ENCODE assay signal across 8 cellular contexts in genomic region chr19:19203012-19203856, GRCh38. TPM values are rescaled to one million over a fixed set of nuclear protein-coding genes. Genes with fewer than 3 reads are reported as not detected.
DNase-seq lines count a peak whose midpoint lies in the region; ATAC-seq, FAIRE-seq and TF ChIP-seq lines count a peak whose summit lies in the region.

A gene with protein sequence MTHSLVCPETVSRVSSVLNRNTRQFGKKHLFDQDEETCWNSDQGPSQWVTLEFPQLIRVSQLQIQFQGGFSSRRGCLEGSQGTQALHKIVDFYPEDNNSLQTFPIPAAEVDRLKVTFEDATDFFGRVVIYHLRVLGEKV (minus strand): TSS chr19:19203414. CDS start chr19:19203060, 354 bp downstream.

- no peaks in the 10 kb centered on the region for H3K9me3 Mint-ChIP-seq in dendritic cell treated with granulocyte-macrophage colony-stimulating factor and Interleukin-4, amounts not matched to agents 40 ng/mL and 50 ng/mL, for 4 days

- whole genome bisulfite sequencing in HepG2 (ENCODE audit: low lambda C conversion rate) = 19% methylated on average over 24 of the region's 60 CpGs

- peaks cover 3 to 11% of the 10 kb centered on the region in 2 experiments; a peak in 2 of 5 replicates for H3K27me3 ChIP-seq in HepG2 (ENCODE audit: control insufficient read depth in 1 of 2, insufficient read depth in 2 of 2, low read length in 2 of 2)

- intact Hi-C loops in dendritic cell treated with granulocyte-macrophage colony-stimulating factor and Interleukin-4, amounts not matched to agents 40 ng/mL and 50 ng/mL, for 4 days (cut with micrococcal nuclease) = loop anchor here (1.0 kb wide), 1 partner anchor 11 kb away; the partner anchor contains the start of genes BORCS8 and RFXANK
- intact Hi-C loops in HepG2 (cut with micrococcal nuclease; ENCODE audit: unreplicated experiment) = no loop called here

- H3K36me3 Mint-ChIP-seq in dendritic cell treated with granulocyte-macrophage colony-stimulating factor and Interleukin-4, amounts not matched to agents 40 ng/mL and 50 ng/mL, for 4 days (ENCODE audit: low read depth) = peaks cover 37% of the 10 kb centered on the region

- H3K79me2 ChIP-seq in HepG2 (ENCODE audit: insufficient read depth, low read length) = peaks cover 19% of the 10 kb centered on the region

- no peaks in the 10 kb centered on the region for H3K9me3 ChIP-seq in HepG2 (ENCODE audit: low read length)

- H3K4me3 ChIP-seq in HepG2 (replicated peaks in 1 of 3; ENCODE audit: insufficient read depth in 1 of 3, low read depth in 2 of 3, low read length in 3 of 3) = peak within 1 kb of the TSS; percentile 76 to 93 (median 90)

- peak within 1 kb of the TSS; percentile 83 for H3K9ac ChIP-seq in HepG2 (ENCODE audit: insufficient read depth, low read depth, low read length)

- H3K27me3 Mint-ChIP-seq in dendritic cell treated with granulocyte-macrophage colony-stimulating factor and Interleukin-4, amounts not matched to agents 40 ng/mL and 50 ng/mL, for 4 days = peaks cover 20% of the 10 kb centered on the region

- FAIRE-seq in HepG2 (lab: Jason Lieb, UNC) = peak; percentile 75

- peak within 1 kb of the TSS; percentile 83 for H3K4me3 Mint-ChIP-seq in dendritic cell treated with granulocyte-macrophage colony-stimulating factor and Interleukin-4, amounts not matched to agents 40 ng/mL and 50 ng/mL, for 4 days

- H3K36me3 ChIP-seq in HepG2 (replicated peaks in 1 of 2; ENCODE audit: control insufficient read depth in 1 of 2, insufficient read depth in 2 of 2, low read length in 2 of 2) = peaks cover 0 to 14% of the 10 kb centered on the region in 2 experiments; a peak in 2 of 5 replicates

- DNase-seq in AG08396 (ENCODE audit: low spot score) (peak; percentile 99), NCI-H82 treated with DMSO at 0.1 percent for 48 hours (lab: John Stamatoyannopoulos, UW; ENCODE audit: unreplicated experiment) (peak; percentile 90), HepG2 (ENCODE audit: low spot score) (peak; percentile 83)
- DNase-seq in activated CD4-positive, alpha-beta T cell treated with anti-CD3 and anti-CD28 coated beads, Interleukin-2, amount 50 U/mL, for 48 hours = peak; percentile 94 to 96
- DNase-seq in stimulated activated CD4-positive, alpha-beta T cell treated with anti-CD3 and anti-CD28 coated beads, Interleukin-2, amount 100 ng/mL, for 48 hours = peak; percentile 92 to 96

- peak within 1 kb of the TSS; percentile 88 for H3K27ac Mint-ChIP-seq in dendritic cell treated with granulocyte-macrophage colony-stimulating factor and Interleukin-4, amounts not matched to agents 40 ng/mL and 50 ng/mL, for 4 days

- H3K4me2 ChIP-seq in HepG2 (ENCODE audit: low read depth, low read length) = peak within 1 kb of the TSS; percentile 89

- ATAC-seq in HG03565 (IDR thresholded peaks at IDR 0.05; ENCODE audit: unreplicated experiment) (peak; percentile 56), HepG2 (peak; percentile 83)

- H3K27ac ChIP-seq in HepG2 (ENCODE audit: extremely low read length, insufficient read depth, low read length) = peak within 1 kb of the TSS; percentile 65

- no peaks in the 10 kb centered on the region for H4K20me1 ChIP-seq in HepG2 (ENCODE audit: insufficient read depth, low read length)

- TF ChIP-seq EP300 in HepG2 (IDR thresholded peaks at IDR 0.05; ENCODE audit: low read depth in 2 of 2, low read length in 2 of 2) (no peak), HepG2 (CRISPR knock-in tag; IDR thresholded peaks at IDR 0.05; ENCODE audit: borderline replicate concordance) (no peak)

- no peak for TF ChIP-seq RAD21 in HepG2 (CRISPR knock-in tag; IDR thresholded peaks at IDR 0.05)

- H3K4me1 ChIP-seq in HepG2 (ENCODE audit: insufficient read depth, low read length) = peaks cover 13% of the 10 kb centered on the region

- in situ Hi-C loops in HepG2 (cut with HindIII; ENCODE audit: extremely low pct_ligation_motif_present, low pct_unique_long_range_greater_than_20kb) = no loop called here

- CTCF ChIA-PET in HepG2 (lab: Yijun Ruan, JAX; ENCODE audit: low intra/inter-chr PET ratio, low total read pairs) = interaction anchor here (1.2 kb wide), 1 partner anchor 21 kb away, joined by 4 read pairs; no protein-coding TSS in a partner anchor

- peak within 1 kb of the TSS; percentile 95 for H2AFZ ChIP-seq in HepG2 (ENCODE audit: low read length)

- TF ChIP-seq CTCF in HepG2 (CRISPR knock-in tag; IDR thresholded peaks at IDR 0.05) = no peak

- peaks cover 40% of the 10 kb centered on the region for H3K4me1 Mint-ChIP-seq in dendritic cell treated with granulocyte-macrophage colony-stimulating factor and Interleukin-4, amounts not matched to agents 40 ng/mL and 50 ng/mL, for 4 days (ENCODE audit: low read depth)

- TF ChIP-seq POLR2A in GM19099 (IDR thresholded peaks at IDR 0.05; ENCODE audit: extremely low read depth, insufficient read length, low read depth) (peak; percentile 73), HepG2 (IDR thresholded peaks at IDR 0.05; ENCODE audit: insufficient read depth in 1 of 2, low read depth in 2 of 2, low read length in 2 of 2) (peak; percentile 48 to 52)

- POLR2A ChIA-PET in HepG2 (lab: Yijun Ruan, JAX) = interaction anchor here (1.0 to 3.7 kb wide), 10 partner anchors 9 to 140 kb away, joined by 3 to 43 read pairs (median 4); partner anchors contain the start of genes BORCS8, MEF2B, RFXANK and SLC25A42

- no TSS peak for BruUV-seq in HepG2 (replicated peaks; lab: Mats Ljungman, UMichigan)

TF ChIP-seq in HepG2, 621 proteins besides CTCF, POLR2A, EP300 and RAD21 (continues in another document):
- TF ChIP-seq KAT8 (CRISPR knock-in tag; IDR thresholded peaks at IDR 0.05) (0 out of 2 replicates have a peak, but pooled peaks have one; percentile 43), NRL (CRISPR knock-in tag; IDR thresholded peaks at IDR 0.05; ENCODE audit: borderline replicate concordance) (peak; percentile 74; the same call in 1 of the 2 replicates), MAFG (CRISPR knock-in tag; IDR thresholded peaks at IDR 0.05) (no peak), WIZ (CRISPR knock-in tag; IDR thresholded peaks at IDR 0.05) (peak; percentile 41; the same call in 1 of the 2 replicates), PHF8 (CRISPR knock-in tag; IDR thresholded peaks at IDR 0.05) (peak; percentile 69)
- TF ChIP-seq, protein P1, sequence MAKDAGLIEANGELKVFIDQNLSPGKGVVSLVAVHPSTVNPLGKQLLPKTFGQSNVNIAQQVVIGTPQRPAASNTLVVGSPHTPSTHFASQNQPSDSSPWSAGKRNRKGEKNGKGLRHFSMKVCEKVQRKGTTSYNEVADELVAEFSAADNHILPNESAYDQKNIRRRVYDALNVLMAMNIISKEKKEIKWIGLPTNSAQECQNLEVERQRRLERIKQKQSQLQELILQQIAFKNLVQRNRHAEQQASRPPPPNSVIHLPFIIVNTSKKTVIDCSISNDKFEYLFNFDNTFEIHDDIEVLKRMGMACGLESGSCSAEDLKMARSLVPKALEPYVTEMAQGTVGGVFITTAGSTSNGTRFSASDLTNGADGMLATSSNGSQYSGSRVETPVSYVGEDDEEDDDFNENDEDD (CRISPR knock-in tag; IDR thresholded peaks at IDR 0.05; ENCODE audit: borderline replicate concordance) = no peak
- TF ChIP-seq, protein P2, sequence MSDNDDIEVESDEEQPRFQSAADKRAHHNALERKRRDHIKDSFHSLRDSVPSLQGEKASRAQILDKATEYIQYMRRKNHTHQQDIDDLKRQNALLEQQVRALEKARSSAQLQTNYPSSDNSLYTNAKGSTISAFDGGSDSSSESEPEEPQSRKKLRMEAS (IDR thresholded peaks at IDR 0.05) = peak; percentile 86

RNA-seq across cellular contexts. Expression of the gene that starts here (rescaled TPM):
- total RNA-seq in HepG2 (2016; rRNA removed; fragmentation: Illumina TruSeq; extraction: Trizol) = 25.5 and 26.8 TPM in 2 replicates
- total RNA-seq in HepG2 (2016; cell fraction: cytosol; rRNA removed; fragmentation: Illumina TruSeq; extraction: Trizol; ENCODE audit: low read depth) = 14.8 and 22.9 TPM in 2 replicates
- total RNA-seq in HepG2 (2016; cell fraction: insoluble cytoplasmic fraction; rRNA removed; fragmentation: Illumina TruSeq; extraction: Trizol) = 23.5 and 26.0 TPM in 2 replicates
- 19.1 and 21.5 TPM in 2 replicates for total RNA-seq in HepG2 (2016; cell fraction: membrane; rRNA removed; fragmentation: Illumina TruSeq; extraction: Trizol)
- total RNA-seq in HepG2 (2016; cell fraction: nucleus; rRNA removed; fragmentation: Illumina TruSeq; extraction: Trizol) = 19.4 and 19.6 TPM in 2 replicates
- polyA plus RNA-seq in HepG2 (2011; rRNA removed) = 12.2 and 13.8 TPM in 2 replicates
- polyA plus RNA-seq in HepG2 (2011; cell fraction: cytosol; rRNA removed) = 10.6 and 11.8 TPM in 2 replicates
- polyA plus RNA-seq in HepG2 (2011; cell fraction: nucleus; rRNA removed) = 17.7 and 18.2 TPM in 2 replicates
- polyA plus RNA-seq in HepG2 (2012) = 9.3 and 13.3 TPM in 2 replicates
- polyA plus RNA-seq in HepG2 (2016; cell fraction: cytosol; fragmentation: Illumina TruSeq; extraction: Trizol; ENCODE audit: low read depth) = 5.7 and 6.8 TPM in 2 replicates
- polyA plus RNA-seq in HepG2 (2016; cell fraction: insoluble cytoplasmic fraction; fragmentation: Illumina TruSeq; extraction: Trizol; ENCODE audit: low read depth) = 19.7 and 21.9 TPM in 2 replicates
- 7.9 and 11.8 TPM in 2 replicates for polyA plus RNA-seq in HepG2 (2016; cell fraction: membrane; fragmentation: Illumina TruSeq; extraction: Trizol; ENCODE audit: low read depth)
- polyA plus RNA-seq in HepG2 (2016; cell fraction: nucleus; fragmentation: Illumina TruSeq; extraction: Trizol; ENCODE audit: insufficient read depth, low read depth) = 34.7 and 38.0 TPM in 2 replicates
- 7.3 and 22.9 TPM in 2 replicates for polyA minus RNA-seq in HepG2 (2011; rRNA and poly(A)+ RNA removed; ENCODE audit: low replicate concordance)
- 3.9 and 4.2 TPM in 2 replicates for polyA minus RNA-seq in HepG2 (2011; cell fraction: cytosol; rRNA and poly(A)+ RNA removed)
- 3.6 and 4.0 TPM in 2 replicates for polyA minus RNA-seq in HepG2 (2011; cell fraction: nucleus; rRNA and poly(A)+ RNA removed)

Comparison
In these comparisons a context has a peak if more than half of its experiments do, and no peak if none do; other contexts are left out.
1. Peak in every context shown above with its lines: DNase-seq, ATAC-seq, H3K4me3 ChIP-seq and H3K27ac ChIP-seq.